In genomic region chr1:109473284-109474057, GRCh38 we compare ENCODE assay signal across 8 cellular contexts. TPM values are rescaled to one million over a fixed set of nuclear protein-coding genes. Genes with fewer than 3 reads are reported as not detected.
"Had no signal": no experiment of that assay in that cellular context is flagged by ENCODE, and none has a peak within 500 bp of the region (broad histone marks: within the 10 kb centered on the region; RNA-seq: fewer than 3 reads in every experiment).

No MANE protein-coding gene starts in this region.

RNA-seq across cellular contexts. Expression of gene SYPL2, which starts 7.1 kb away (rescaled TPM):
- total RNA-seq: activated CD4-positive, alpha-beta memory T cell treated with anti-CD3 and anti-CD28 coated beads, Interleukin-2, amount 10 ng/mL, durations not matched to agents 7 days and 5 days; activated CD4-positive, alpha-beta T cell treated with anti-CD3 and anti-CD28 coated beads, Interleukin-2, amount 10 ng/mL, durations not matched to agents 7 days and 5 days; activated naive CD8-positive, alpha-beta T cell treated with anti-CD3 and anti-CD28 coated beads for 36 hours; activated T-helper 1 cell treated with anti-CD3 and anti-CD28 coated beads, Interleukin-12 subunit alpha, Interleukin-12 subunit beta, Interleukin-2, Interleukin-4 antibody, amounts not matched to agents 30 ng/mL and 10 ng/mL and 1 ng/mL, durations not matched to agents 14 hours and 24 hours and 36 hours; activated T-helper 2 cell treated with anti-CD3 and anti-CD28 coated beads, Interferon-gamma antibody, Interleukin-2, Interleukin-4, amounts not matched to agents 10 μg/mL and 5 μg/mL and 100 μg/mL, durations not matched to agents 14 hours and 24 hours and 36 hours; dermis blood vessel endothelial cell; endothelial cell of umbilical vein; T-helper 2 cell treated with Interferon-gamma antibody and Interleukin-4, amounts not matched to agents 100 ng/mL and 5 ng/mL, for 36 hours had no signal
- polyA plus RNA-seq: endothelial cell of umbilical vein had no signal
